Comparison of ENCODE assay signal across 18 cellular contexts in genomic region chr9:135705376-135705775, GRCh38. TPM values are rescaled to one million over a fixed set of nuclear protein-coding genes. Genes with fewer than 3 reads are reported as not detected.
DNase-seq lines count a peak whose midpoint lies in the region; ATAC-seq and TF ChIP-seq lines count a peak whose summit lies in the region.
"Had no signal": no experiment of that assay in that cellular context is flagged by ENCODE, and none has a peak within 500 bp of the region (broad histone marks: within the 10 kb centered on the region; RNA-seq: fewer than 3 reads in every experiment).

No MANE protein-coding gene starts in this region.

- H3K79me2 ChIP-seq in HCT116 (ENCODE audit: insufficient read depth, low read length): no peaks in the 10 kb centered on the region

- 56 to 87% (median 66%) methylated on average over 4 to 14 of the region's 14 CpGs for WGBS in spleen, 5 donors
- WGBS in suprapubic skin: 62% methylated on average over 9 of the region's 14 CpGs

- no peak overlapping the region for H3K9ac ChIP-seq in HCT116 (ENCODE audit: low read length)

- H3K4me1 ChIP-seq in HCT116 (ENCODE audit: control insufficient read depth in 1 of 2, insufficient read depth in 2 of 2, low read length in 2 of 2): peaks cover 2 to 8% of the 10 kb centered on the region in 2 experiments; a peak in 3 of 4 replicates
- peaks cover 0 to 84% (median 41%) of the 10 kb centered on the region in 6 donors for H3K4me1 ChIP-seq in spleen
- peaks cover 13% of the 10 kb centered on the region for H3K4me1 ChIP-seq in suprapubic skin

- no peak overlapping the region for H3K4me2 ChIP-seq in HCT116 (ENCODE audit: low read length)

- CTCF ChIA-PET in HCT116 (lab: Charles Lee): no interaction called here

- no peaks in the 10 kb centered on the region for H3K36me3 ChIP-seq in HCT116 (ENCODE audit: control insufficient read depth in 1 of 2, insufficient read depth in 2 of 2, low read length in 2 of 2)
- H3K36me3 ChIP-seq in spleen: peaks cover 0 to 4% (median 0%) of the 10 kb centered on the region in 6 donors
- no peaks in the 10 kb centered on the region for H3K36me3 ChIP-seq in suprapubic skin
- H3K36me3 ChIP-seq: MG63, Peyer's patch had no signal

- peaks cover 14% of the 10 kb centered on the region; the same call in 1 of the 2 replicates for H3K27me3 ChIP-seq in HCT116 (ENCODE audit: insufficient read depth, low read length)
- peaks cover 0 to 45% (median 26%) of the 10 kb centered on the region in 7 donors for H3K27me3 ChIP-seq in spleen (replicated peaks in 1 of 7)
- peaks cover 85% of the 10 kb centered on the region for H3K27me3 ChIP-seq in suprapubic skin
- H3K27me3 ChIP-seq: MG63 had no signal

- TF ChIP-seq POLR2A in HCT116 (IDR thresholded peaks at IDR 0.05; ENCODE audit: borderline replicate concordance, extremely low read depth, insufficient read depth, insufficient read length) (no peak), spleen (IDR thresholded peaks at IDR 0.05) (no peak), suprapubic skin (IDR thresholded peaks at IDR 0.05) (no peak)

- RAD21 ChIA-PET in HCT116 (lab: Charles Lee; ENCODE audit: low non-redundant PET in 1 of 2, low total read pairs in 2 of 2, uncharacterized antibody in 2 of 2, unreplicated experiment in 2 of 2): no interaction called here

- no peak for DNase-seq in HCT116 (ENCODE audit: low read depth, low spot score)
- DNase-seq in NCI-H1105 (lab: John Stamatoyannopoulos, UW): peak; percentile 8
- DNase-seq in spleen: no peak
- no peak for DNase-seq in MV-4-11 (lab: John Stamatoyannopoulos, UW)
- DNase-seq in suprapubic skin (ENCODE audit: low spot score in 2 of 2): no peak
- DNase-seq in dedifferentiated amniotic fluid mesenchymal stem cell (ENCODE audit: extremely low spot score): no peak
- DNase-seq: ACHN, AML-193, COR-L47, EL, H7, Karpas-422, MG63, NCI-H187 treated with DMSO at 0.1 percent for 48 hours, NCI-H510A, Peyer's patch, SHP77 treated with DMSO at 0.1 percent for 48 hours had no signal

- H3K9me3 ChIP-seq in HCT116 (ENCODE audit: control insufficient read depth in 1 of 2, insufficient read depth in 1 of 2, low read depth in 1 of 2, low read length in 2 of 2): no peaks in the 10 kb centered on the region
- no peaks in the 10 kb centered on the region for H3K9me3 ChIP-seq in spleen
- H3K9me3 ChIP-seq in suprapubic skin: no peaks in the 10 kb centered on the region
- H3K9me3 ChIP-seq: MG63, Peyer's patch had no signal

- intact Hi-C loops in HCT116 (cut with micrococcal nuclease): no loop called here
- intact Hi-C loops in spleen (cut with DNase I; ENCODE audit: low total_unique reads): no loop called here

- H3K27ac ChIP-seq in HCT116 (ENCODE audit: low read depth, low read length) (no peak overlapping the region), VCaP (peak overlapping the region; percentile 22; the same call in 1 of the 2 replicates), spleen (peak overlapping the region in 5 of 8 donors; percentile 49 to 83 (median 75)), suprapubic skin (no peak overlapping the region)
- H3K27ac ChIP-seq: Peyer's patch had no signal

- no peaks in the 10 kb centered on the region for H4K20me1 ChIP-seq in HCT116 (ENCODE audit: insufficient read depth)

- no peak for TF ChIP-seq CTCF in HCT116 (IDR thresholded peaks at IDR 0.05 in 2 of 3, conservative IDR thresholded peaks at IDR 0.05 in 1 of 3; ENCODE audit: borderline replicate concordance in 1 of 3, insufficient read depth in 1 of 3, low read depth in 2 of 3, low read length in 2 of 3)
- no peak for TF ChIP-seq CTCF in VCaP (conservative IDR thresholded peaks at IDR 0.05)
- no peak for TF ChIP-seq CTCF in spleen (IDR thresholded peaks at IDR 0.05 in 8 of 11, conservative IDR thresholded peaks at IDR 0.05 in 3 of 11)
- TF ChIP-seq CTCF in suprapubic skin (IDR thresholded peaks at IDR 0.05): no peak

- no peak for ATAC-seq in HCT116

- H2AFZ ChIP-seq in HCT116 (ENCODE audit: low read depth, low read length, poor library complexity, severe bottlenecking): no peak overlapping the region

- no TSS peak for BruUV-seq in HCT116 (replicated peaks; lab: Mats Ljungman, UMichigan)

- no peak for TF ChIP-seq EP300 in suprapubic skin (IDR thresholded peaks at IDR 0.05)

- H3K4me3 ChIP-seq in HCT116 (replicated peaks in 1 of 2; ENCODE audit: low read depth in 1 of 2, low read length in 2 of 2): no peak overlapping the region
- H3K4me3 ChIP-seq in spleen: peak overlapping the region in 7 of 8 donors; percentile 6 to 64 (median 27)
- H3K4me3 ChIP-seq in suprapubic skin: no peak overlapping the region
- H3K4me3 ChIP-seq: MG63, Peyer's patch had no signal

- no peaks in the 10 kb centered on the region for H3K9me2 ChIP-seq in HCT116 (ENCODE audit: insufficient read depth)

- TF ChIP-seq RAD21 in HCT116 (IDR thresholded peaks at IDR 0.05; ENCODE audit: low read depth): no peak

- POLR2A ChIA-PET in HCT116 (lab: Charles Lee): no interaction called here

TF ChIP-seq in HCT116, 20 proteins besides CTCF, POLR2A, EP300 and RAD21:
- TF ChIP-seq SRF (IDR thresholded peaks at IDR 0.05; ENCODE audit: low read depth): no peak
- peak; percentile 26 for TF ChIP-seq TCF7L2 (IDR thresholded peaks at IDR 0.05; ENCODE audit: borderline replicate concordance, extremely low read depth, insufficient read depth, insufficient read length)
- TF ChIP-seq ATF3 (IDR thresholded peaks at IDR 0.05): no peak
TF ChIP-seq in HCT116: peak in this region for 1.

RNA-seq across cellular contexts. Expression of gene KCNT1, which starts 3.4 kb away (rescaled TPM):
- total RNA-seq in HCT116 (2021; ENCODE audit: unreplicated experiment): 0.17 TPM
- 0.18 and 0.25 TPM in 2 replicates for polyA plus RNA-seq in HCT116 (2012)
- 10 to 100 TPM in 6 of 7 donors, 1 to 10 TPM in 1; 8.3 to 41.5 (median 27.0) TPM for total RNA-seq in spleen
- 10 to 100 TPM in 1 of 3 donors, 1 to 10 TPM in 2; 1.0 to 18.4 (median 5.6) TPM for polyA plus RNA-seq in spleen
- total RNA-seq in suprapubic skin: under 1 TPM in 2 of 4 donors, not detected in 2; 0.10 to 0.23 TPM

RNA-seq across cellular contexts. Expression of gene SOHLH1, which starts 6.1 kb away (rescaled TPM):
- total RNA-seq in HCT116 (2021; ENCODE audit: unreplicated experiment) (not detected), spleen (not detected), suprapubic skin (not detected)
- not detected in 2 replicates for polyA plus RNA-seq in HCT116 (2012)
- polyA plus RNA-seq in spleen: under 1 TPM in 2 of 3 donors, not detected in 1; 0.07 to 0.10 TPM
- total RNA-seq: H7, Peyer's patch had no signal

RNA-seq across cellular contexts. Expression of gene LCN9, which starts 42.3 kb away (rescaled TPM):
- total RNA-seq in HCT116 (2021; ENCODE audit: unreplicated experiment) (not detected), spleen (not detected), suprapubic skin (not detected)
- not detected in 2 replicates for polyA plus RNA-seq in HCT116 (2012)
- not detected for polyA plus RNA-seq in spleen
- total RNA-seq: H7, Peyer's patch had no signal

Comparison
In these comparisons a context has a peak if more than half of its experiments do, and no peak if none do; other contexts are left out.
1. H3K27ac ChIP-seq: peak in VCaP (single experiment) and spleen (5 of 8); none in HCT116 (single experiment) and suprapubic skin (single experiment).
2. H3K4me3 ChIP-seq: peak in spleen (7 of 8); none in HCT116 (0 of 2) and suprapubic skin (single experiment).